In the genomic region with DNA sequence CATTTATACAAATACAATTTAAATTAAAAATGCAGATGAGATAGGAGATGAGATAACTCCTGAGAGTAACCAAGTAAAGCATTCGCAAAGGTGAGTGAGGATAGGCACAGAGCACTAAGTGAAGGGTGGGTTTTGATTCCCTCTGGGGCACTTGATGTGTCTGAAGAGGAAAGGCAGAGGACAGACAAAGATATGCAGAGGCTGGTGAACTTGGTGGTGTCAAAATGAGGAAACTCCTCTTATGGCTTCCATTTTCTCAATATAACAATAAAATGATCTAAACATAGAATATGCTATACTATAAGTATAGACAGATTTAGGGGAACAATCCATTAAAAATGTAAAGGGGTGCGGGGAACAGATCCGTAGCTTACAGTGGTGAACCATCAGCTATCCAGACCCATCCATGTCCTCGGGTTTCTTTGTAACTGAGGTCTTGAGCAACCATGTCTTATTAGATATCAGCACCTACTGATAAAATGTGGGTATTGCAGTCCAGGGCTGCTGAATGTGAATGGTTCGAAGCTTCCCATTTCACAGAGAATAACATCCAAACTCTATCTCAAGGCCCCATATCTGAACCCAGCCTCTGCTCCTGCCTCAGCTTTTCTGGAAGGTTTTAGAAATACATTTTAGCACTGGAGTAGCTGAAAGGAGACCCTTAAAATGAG, we compare ENCODE assay signal across 9 cellular contexts.
A peak's percentile ranks its signal among the peaks of the same experiment; 100 is the strongest.
DNase-seq lines count a peak whose midpoint lies in the region; ATAC-seq and TF ChIP-seq lines count a peak whose summit lies in the region.
"Had no signal": no experiment of that assay in that cellular context is flagged by ENCODE, and none has a peak within 500 bp of the region (broad histone marks: within the 10 kb centered on the region; RNA-seq: fewer than 3 reads in every experiment).

No MANE protein-coding gene starts in this region.

- H3K4me1 ChIP-seq in endodermal cell (ENCODE audit: control insufficient read depth, insufficient read depth, low read length) = no peaks in the 10 kb centered on the region

- no peak overlapping the region for H3K4me3 ChIP-seq in endodermal cell (ENCODE audit: low read length)

- no peak overlapping the region for H3K4me3 Mint-ChIP-seq in endodermal cell
- no peak overlapping the region for H3K4me3 Mint-ChIP-seq in neural crest cell
- H3K4me3 Mint-ChIP-seq: central memory CD8-positive, alpha-beta T cell had no signal

- in situ Hi-C loops in G401 (cut with HindIII; ENCODE audit: low sequenced_read_pairs) = no loop called here

- H3K27ac ChIP-seq in endodermal cell (ENCODE audit: low read depth, low read length) = no peak overlapping the region

- no peaks in the 10 kb centered on the region for H3K9me3 ChIP-seq in endodermal cell (ENCODE audit: control insufficient read depth, low read length)

- H3K36me3 ChIP-seq in endodermal cell (ENCODE audit: control insufficient read depth, insufficient read depth, low read length) = no peaks in the 10 kb centered on the region

- 74 to 88% methylated on average over 2 to 5 of the region's 5 CpGs for WGBS in endodermal cell (ENCODE audit: insufficient coverage in 1 of 2, insufficient read length in 1 of 2), 2 experiments

- H3K36me3 Mint-ChIP-seq in endodermal cell (ENCODE audit: low read depth) (no peaks in the 10 kb centered on the region), neural crest cell (ENCODE audit: low read depth) (no peaks in the 10 kb centered on the region)

- H3K27ac Mint-ChIP-seq in endodermal cell = no peak overlapping the region
- no peak overlapping the region for H3K27ac Mint-ChIP-seq in neural crest cell (ENCODE audit: unreplicated experiment)

- ATAC-seq in Right ventricle myocardium inferior (peak; percentile 37), HG02763 (IDR thresholded peaks at IDR 0.05; ENCODE audit: unreplicated experiment) (peak; percentile 92)

- DNase-seq in Right ventricle myocardium inferior (ENCODE audit: missing footprints) (no peak), cardiac septum (ENCODE audit: low spot score) (no peak), NCI-H1092 (lab: John Stamatoyannopoulos, UW) (peak; percentile 8), endodermal cell (peak; percentile 62), neural crest cell (ENCODE audit: low read depth, low spot score) (no peak), SKM-1 treated with dmso at 0.1 percent for 144 hours (lab: John Stamatoyannopoulos, UW; ENCODE audit: unreplicated experiment) (no peak), G401 (ENCODE audit: low spot score) (no peak)

- H3K27me3 Mint-ChIP-seq in endodermal cell (ENCODE audit: insufficient read depth) = no peaks in the 10 kb centered on the region
- no peaks in the 10 kb centered on the region for H3K27me3 Mint-ChIP-seq in neural crest cell (ENCODE audit: low read depth)

- intact Hi-C loops in Right ventricle myocardium inferior (cut with DNase I) = loop anchor here (5.0 kb wide), 1 partner anchor 223 kb away; no protein-coding TSS in a partner anchor
- intact Hi-C loops in cardiac septum (cut with DNase I) = no loop called here

- TF ChIP-seq CTCF in endodermal cell (conservative IDR thresholded peaks at IDR 0.05) (peak; percentile 78), neural crest cell (conservative IDR thresholded peaks at IDR 0.05) (peak; percentile 61)

- no peaks in the 10 kb centered on the region for H3K9me3 Mint-ChIP-seq in endodermal cell
- peaks cover 3% of the 10 kb centered on the region for H3K9me3 Mint-ChIP-seq in neural crest cell

- no peaks in the 10 kb centered on the region for H3K27me3 ChIP-seq in endodermal cell (ENCODE audit: control insufficient read depth, insufficient read depth, low read length, poor library complexity, severe bottlenecking)

- H3K9ac ChIP-seq in endodermal cell (ENCODE audit: extremely low read depth, low read length, poor library complexity, severe bottlenecking) = no peak overlapping the region

- H3K4me1 Mint-ChIP-seq in endodermal cell = no peaks in the 10 kb centered on the region
- H3K4me1 Mint-ChIP-seq in neural crest cell = no peaks in the 10 kb centered on the region
- H3K4me1 Mint-ChIP-seq: central memory CD8-positive, alpha-beta T cell had no signal

Comparison
In these comparisons a context has a peak if more than half of its experiments do, and no peak if none do; other contexts are left out.
1. DNase-seq: peak in NCI-H1092 (single experiment) and endodermal cell (single experiment); none in Right ventricle myocardium inferior (single experiment), cardiac septum (single experiment), neural crest cell (single experiment), SKM-1 treated with dmso at 0.1 percent for 144 hours (single experiment) and G401 (single experiment).